In genomic region chr21:33332143-33332542, GRCh38 we compare ENCODE assay signal across 12 cellular contexts. TPM values are rescaled to one million over a fixed set of nuclear protein-coding genes. Genes with fewer than 3 reads are reported as not detected.
A peak's percentile ranks its signal among the peaks of the same experiment; 100 is the strongest.
DNase-seq lines count a peak whose midpoint lies in the region; ATAC-seq and TF ChIP-seq lines count a peak whose summit lies in the region.
"Had no signal": no experiment of that assay in that cellular context is flagged by ENCODE, and none has a peak within 500 bp of the region (broad histone marks: within the 10 kb centered on the region; RNA-seq: fewer than 3 reads in every experiment).

No MANE protein-coding gene starts in this region.

- CTCF ChIA-PET in OCI-LY7 (lab: Charles Lee; ENCODE audit: unreplicated experiment): interaction anchor here (1.2 to 1.7 kb wide), 2 partner anchors 16 to 29 kb away, joined by 3 to 4 read pairs; no protein-coding TSS in a partner anchor

- BruUV-seq in OCI-LY7 (replicated peaks; lab: Mats Ljungman, UMichigan): no TSS peak

- peaks cover 20% of the 10 kb centered on the region for H3K36me3 ChIP-seq in CD4-positive, CD25-positive, alpha-beta regulatory T cell (ENCODE audit: control insufficient read depth, insufficient read depth, low read length)
- H3K36me3 ChIP-seq in OCI-LY7 (ENCODE audit: insufficient read depth, low read length): peaks cover 89% of the 10 kb centered on the region

- peak overlapping the region; percentile 58 for H3K27ac ChIP-seq in CD4-positive, CD25-positive, alpha-beta regulatory T cell (ENCODE audit: insufficient read depth, low read length, poor library complexity, severe bottlenecking)
- H3K27ac ChIP-seq in OCI-LY7 (ENCODE audit: low read depth, low read length, poor library complexity, severe bottlenecking): peak overlapping the region; percentile 56
- H3K27ac ChIP-seq: BLaER1 had no signal

- H3K9me2 ChIP-seq in OCI-LY7 (ENCODE audit: insufficient read depth, low read length): no peaks in the 10 kb centered on the region

- H3K4me1 Mint-ChIP-seq in CD4-positive, CD25-positive, alpha-beta regulatory T cell: peaks cover 21 to 73% (median 63%) of the 10 kb centered on the region in 4 donors

- peak overlapping the region; percentile 85 to 97 (median 86) for H3K27ac Mint-ChIP-seq in CD4-positive, CD25-positive, alpha-beta regulatory T cell

- H2AFZ ChIP-seq in OCI-LY7 (ENCODE audit: low read length): no peak overlapping the region

- H3K27me3 ChIP-seq in CD4-positive, CD25-positive, alpha-beta regulatory T cell (ENCODE audit: control insufficient read depth, insufficient read depth, low read length): no peaks in the 10 kb centered on the region
- H3K27me3 ChIP-seq: BLaER1 had no signal

- H3K79me2 ChIP-seq in OCI-LY7 (ENCODE audit: insufficient read depth, low read depth, low read length): peaks cover 94% of the 10 kb centered on the region

- no peaks in the 10 kb centered on the region for H4K20me1 ChIP-seq in OCI-LY7 (ENCODE audit: insufficient read depth, low read length)

- intact Hi-C loops in OCI-LY7 (cut with micrococcal nuclease; ENCODE audit: unreplicated experiment): no loop called here

- POLR2A ChIA-PET in OCI-LY7 (lab: Charles Lee): interaction anchor here (0.5 to 4.3 kb wide), 11 partner anchors 11 to 262 kb away, joined by 3 to 14 read pairs (median 4); no protein-coding TSS in a partner anchor

- TF ChIP-seq CTCF in OCI-LY7 (conservative IDR thresholded peaks at IDR 0.05; ENCODE audit: low read length): no peak

- H3K4me3 Mint-ChIP-seq in CD4-positive, CD25-positive, alpha-beta regulatory T cell: peak overlapping the region; percentile 22 to 79 (median 62)

- H3K27me3 Mint-ChIP-seq in CD4-positive, CD25-positive, alpha-beta regulatory T cell: no peaks in the 10 kb centered on the region

- no peaks in the 10 kb centered on the region for H3K9me3 ChIP-seq in CD4-positive, CD25-positive, alpha-beta regulatory T cell (ENCODE audit: control insufficient read depth in 2 of 2, low read length in 2 of 2)
- H3K9me3 ChIP-seq in OCI-LY7 (ENCODE audit: low read length): peaks cover 18% of the 10 kb centered on the region

- DNase-seq in CD4-positive, CD25-positive, alpha-beta regulatory T cell: peak in 2 of 3 donors; percentile 40 to 81
- DNase-seq in OCI-LY7 (ENCODE audit: low spot score): peak; percentile 47
- no peak for DNase-seq in NCI-H1092 (lab: John Stamatoyannopoulos, UW)
- DNase-seq in GM19240 (ENCODE audit: insufficient read length, low spot score): no peak
- no peak for DNase-seq in NOMO-1 (lab: John Stamatoyannopoulos, UW; ENCODE audit: unreplicated experiment in 2 of 2)
- no peak for DNase-seq in SHP77 (lab: John Stamatoyannopoulos, UW)
- DNase-seq: activated CD4-positive, alpha-beta T cell treated with anti-CD3 and anti-CD28 coated beads, Interleukin-2, amount 50 U/mL, for 4 hours; head of caudate nucleus; stimulated activated CD4-positive, alpha-beta T cell treated with anti-CD3 and anti-CD28 coated beads, Interleukin-2, amount 100 ng/mL, for 48 hours had no signal

- H3K4me2 ChIP-seq in OCI-LY7 (ENCODE audit: low read length): peak overlapping the region; percentile 37
- H3K4me2 ChIP-seq: BLaER1 had no signal

- H3K36me3 Mint-ChIP-seq in CD4-positive, CD25-positive, alpha-beta regulatory T cell: peaks cover 19% of the 10 kb centered on the region

- peaks cover 55% of the 10 kb centered on the region for H3K4me1 ChIP-seq in CD4-positive, CD25-positive, alpha-beta regulatory T cell (ENCODE audit: control insufficient read depth, insufficient read depth, low read length, poor library complexity, severe bottlenecking)
- peaks cover 54% of the 10 kb centered on the region for H3K4me1 ChIP-seq in OCI-LY7 (ENCODE audit: insufficient read depth, low read length, poor library complexity, severe bottlenecking)

- ATAC-seq in CD4-positive, CD25-positive, alpha-beta regulatory T cell (ENCODE audit: low read depth in 2 of 2): peak; percentile 77 to 88
- ATAC-seq in GM18909 (IDR thresholded peaks at IDR 0.05; ENCODE audit: poor library complexity, unreplicated experiment): peak; percentile 78
- ATAC-seq in HG02763 (IDR thresholded peaks at IDR 0.05; ENCODE audit: unreplicated experiment): peak; percentile 72

- peak overlapping the region; percentile 65 for H3K4me3 ChIP-seq in CD4-positive, CD25-positive, alpha-beta regulatory T cell (ENCODE audit: low read depth, low read length)
- no peak overlapping the region for H3K4me3 ChIP-seq in OCI-LY7 (ENCODE audit: low read depth, low read length, poor library complexity, severe bottlenecking)
- H3K4me3 ChIP-seq: BLaER1 had no signal

- H3K9me3 Mint-ChIP-seq in CD4-positive, CD25-positive, alpha-beta regulatory T cell: peaks cover 0 to 6% (median 1%) of the 10 kb centered on the region in 7 donors

RNA-seq across cellular contexts. Expression of gene IFNAR1, which starts 7.4 kb away (rescaled TPM):
- 23.9 TPM for total RNA-seq in CD4-positive, CD25-positive, alpha-beta regulatory T cell
- polyA plus RNA-seq in CD4-positive, CD25-positive, alpha-beta regulatory T cell: 10 to 100 TPM; 61.7 to 93.8 (median 68.4) TPM
- total RNA-seq in OCI-LY7 (2014; rRNA removed; shearing (Covaris generic)): 17.0 and 18.1 TPM in 2 replicates
- total RNA-seq in OCI-LY7 (2022): 60.8 and 65.2 TPM in 2 replicates

Comparison
In these comparisons a context has a peak if more than half of its experiments do, and no peak if none do; other contexts are left out.
1. DNase-seq: peak in CD4-positive, CD25-positive, alpha-beta regulatory T cell (2 of 3) and OCI-LY7 (single experiment); none in NCI-H1092 (single experiment), GM19240 (single experiment), NOMO-1 (0 of 2) and SHP77 (0 of 2).
2. Peak in every context shown above with its lines, with median percentiles within 50 percentile points of each other: ATAC-seq.